Comparison of ENCODE assay signal across 1 cellular context in genomic region chr2:230323385-230324106, GRCh38.
TF ChIP-seq lines count a peak whose summit lies in the region.

No MANE protein-coding gene starts in this region.

TF ChIP-seq in GM23338, 12 proteins besides CTCF, POLR2A, EP300 and RAD21 (continued from another document):
- TF ChIP-seq ZNF462 (CRISPR knock-in tag; IDR thresholded peaks at IDR 0.05) (no peak), JUNB (IDR thresholded peaks at IDR 0.05; ENCODE audit: unreplicated experiment) (no peak), STAT1 (IDR thresholded peaks at IDR 0.05; ENCODE audit: unreplicated experiment) (no peak), CREB1 (CRISPR knock-in tag; IDR thresholded peaks at IDR 0.05; ENCODE audit: low read depth) (no peak)
